22 cellular contexts compared by ENCODE assay signal in the genomic region with DNA sequence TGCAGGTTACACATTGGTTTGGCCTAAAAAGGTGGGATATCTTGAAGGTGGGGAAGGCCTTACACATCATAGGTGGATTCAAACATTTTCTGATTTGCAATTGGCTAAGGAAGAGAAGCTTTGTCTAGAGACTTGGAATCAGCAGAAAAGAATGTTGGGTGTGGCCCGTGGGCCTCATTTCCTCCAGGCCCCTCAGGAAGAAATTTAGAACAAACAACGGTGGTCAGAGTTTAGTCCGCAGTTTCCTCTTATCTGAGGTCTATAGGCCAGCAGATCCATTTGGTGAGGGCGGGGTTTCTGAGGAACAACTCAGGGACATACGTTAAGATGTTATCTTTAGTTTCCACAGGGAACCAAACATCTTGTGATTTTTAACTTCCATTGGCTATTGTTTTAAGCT. TPM values are rescaled to one million over a fixed set of nuclear protein-coding genes. Genes with fewer than 3 reads are reported as not detected.
DNase-seq lines count a peak whose midpoint lies in the region; ATAC-seq and TF ChIP-seq lines count a peak whose summit lies in the region.
"Had no signal": no experiment of that assay in that cellular context is flagged by ENCODE, and none has a peak within 500 bp of the region (broad histone marks: within the 10 kb centered on the region; RNA-seq: fewer than 3 reads in every experiment).

No MANE protein-coding gene starts in this region.

- H3K4me3 Mint-ChIP-seq in type B pancreatic cell, result no peak overlapping the region
- H3K4me3 Mint-ChIP-seq: activated CD4-positive, alpha-beta T cell treated with anti-CD3 and anti-CD28 coated beads for 36 hours; CD4-positive, alpha-beta T cell; T-helper 2 cell treated with Interferon-gamma antibody and Interleukin-4, amounts not matched to agents 5 μg/mL and 100 μg/mL, for 36 hours had no signal

- peaks cover 52% of the 10 kb centered on the region for H3K4me1 Mint-ChIP-seq in type B pancreatic cell (ENCODE audit: unreplicated experiment)
- H3K4me1 Mint-ChIP-seq: activated CD4-positive, alpha-beta T cell treated with anti-CD3 and anti-CD28 coated beads for 36 hours had no signal

- TF ChIP-seq CTCF in heart left ventricle (IDR thresholded peaks at IDR 0.05) (no peak), type B pancreatic cell (conservative IDR thresholded peaks at IDR 0.05) (no peak)

- no peaks in the 10 kb centered on the region for H3K36me3 ChIP-seq in heart left ventricle
- H3K36me3 ChIP-seq: brain microvascular endothelial cell, pancreas had no signal

- no peak overlapping the region for H3K4me3 ChIP-seq in heart left ventricle
- H3K4me3 ChIP-seq: A549, pancreas, smooth muscle cell had no signal

- TF ChIP-seq POLR2A in heart left ventricle (IDR thresholded peaks at IDR 0.05), result no peak

- no peaks in the 10 kb centered on the region for H3K9me3 Mint-ChIP-seq in type B pancreatic cell
- H3K9me3 Mint-ChIP-seq: CD4-positive, alpha-beta T cell; T-helper 2 cell treated with Interferon-gamma antibody and Interleukin-4, amounts not matched to agents 5 μg/mL and 100 μg/mL, for 36 hours had no signal

- H3K27ac ChIP-seq in heart left ventricle, result peak overlapping the region; percentile 38 to 79 (median 64)
- H3K27ac ChIP-seq: A549, brain microvascular endothelial cell, pancreas had no signal

- peaks cover 10 to 48% (median 26%) of the 10 kb centered on the region in 12 donors for H3K4me1 ChIP-seq in heart left ventricle
- H3K4me1 ChIP-seq: A549, pancreas had no signal

- H3K27ac Mint-ChIP-seq in type B pancreatic cell, result peak overlapping the region; percentile 61
- H3K27ac Mint-ChIP-seq: activated CD4-positive, alpha-beta T cell treated with anti-CD3 and anti-CD28 coated beads for 36 hours; CD4-positive, alpha-beta T cell; T-helper 2 cell treated with Interferon-gamma antibody and Interleukin-4, amounts not matched to agents 5 μg/mL and 100 μg/mL, for 36 hours had no signal

- H3K27me3 Mint-ChIP-seq in type B pancreatic cell, result no peaks in the 10 kb centered on the region
- H3K27me3 Mint-ChIP-seq: CD4-positive, alpha-beta T cell had no signal

- H3K27me3 ChIP-seq in heart left ventricle, result no peaks in the 10 kb centered on the region
- H3K27me3 ChIP-seq: brain microvascular endothelial cell, pancreas had no signal

- peak in 2 of 4 donors; percentile 10 to 58 for ATAC-seq in heart left ventricle
- ATAC-seq in left cardiac atrium, result no peak
- no peak for ATAC-seq in GM19328 (IDR thresholded peaks at IDR 0.05; ENCODE audit: unreplicated experiment)
- ATAC-seq: A549; activated CD4-positive, alpha-beta T cell treated with anti-CD3 and anti-CD28 coated beads for 36 hours; pancreas had no signal

- 52 to 74% (median 64%) methylated on average over 5 of the region's 5 CpGs for WGBS in heart left ventricle, 4 donors

- H3K36me3 Mint-ChIP-seq in type B pancreatic cell, result no peaks in the 10 kb centered on the region

- intact Hi-C loops in heart left ventricle (cut with DNase I) (no loop called here), left cardiac atrium (cut with DNase I) (no loop called here)

- peak in 1 of 5 donors; percentile 47 for DNase-seq in heart left ventricle
- DNase-seq in left cardiac atrium, result no peak
- peak; percentile 50 for DNase-seq in SW480 (ENCODE audit: low spot score)
- DNase-seq in islet precursor cell, result peak; percentile 66
- no peak for DNase-seq in type B pancreatic cell (ENCODE audit: extremely low spot score, unreplicated experiment)
- DNase-seq in NCI-H1048 (lab: John Stamatoyannopoulos, UW), result no peak
- DNase-seq in DMS 273 (lab: John Stamatoyannopoulos, UW; ENCODE audit: unreplicated experiment), result no peak
- DNase-seq: activated CD4-positive, alpha-beta T cell treated with anti-CD3 and anti-CD28 coated beads for 36 hours; activated CD8-positive, alpha-beta memory T cell treated with anti-CD3 and anti-CD28 coated beads, Interleukin-2, amount 50 U/mL, for 48 hours; activated naive CD4-positive, alpha-beta T cell; brain microvascular endothelial cell; CD4-positive, alpha-beta T cell; effector CD4-positive, alpha-beta T cell; EL; KBM-7; NCI-H1417; NK-92 treated with Interleukin-12 subunit alpha and Interleukin-12 subunit beta, amount 100 ng/mL, for 24 hours; pancreas had no signal

- H3K9me3 ChIP-seq in heart left ventricle, result no peaks in the 10 kb centered on the region
- H3K9me3 ChIP-seq: A549, pancreas had no signal

RNA-seq across cellular contexts. Expression of gene AFF3, which starts 50.9 kb away (rescaled TPM):
- total RNA-seq in heart left ventricle (10 to 100 TPM in 1 of 9 donors, 1 to 10 TPM in 8; 2.2 to 15.5 (median 6.9) TPM), left cardiac atrium (10 to 100 TPM; 20.8 to 22.8 TPM), type B pancreatic cell (ENCODE audit: low replicate concordance) (8.3 and 29.2 TPM in 2 replicates)
- 1 to 10 TPM; 1.3 to 3.2 TPM for polyA plus RNA-seq in heart left ventricle
- polyA plus RNA-seq: A549 had no signal

Comparison
In these comparisons a context has a peak if more than half of its experiments do, and no peak if none do; other contexts are left out.
1. DNase-seq: peak in SW480 (single experiment) and islet precursor cell (single experiment); none in left cardiac atrium (single experiment), type B pancreatic cell (single experiment), NCI-H1048 (single experiment) and DMS 273 (single experiment).